In genomic region chr1:18792747-18793146, GRCh38 we compare ENCODE assay signal across 28 cellular contexts.
"Had no signal": no experiment of that assay in that cellular context is flagged by ENCODE, and none has a peak within 500 bp of the region (broad histone marks: within the 10 kb centered on the region; RNA-seq: fewer than 3 reads in every experiment).

No MANE protein-coding gene starts in this region.

- H3K9me3 ChIP-seq: testis, thyroid gland, transverse colon, upper lobe of right lung, uterus, vagina had no signal

- ATAC-seq: stimulated activated effector memory CD8-positive, alpha-beta T cell treated with anti-CD3 and anti-CD28 coated beads, Interleukin-12 subunit alpha, Interleukin-12 subunit beta, amount 100 ng/mL, for 72 hours; stimulated activated memory B cell treated with anti-CD40 and anti-IgM and Interleukin-4, amounts not matched to agents 10 μg/mL and 1 μg/mL and 100 μg/mL, for 72 hours; stimulated activated naive CD8-positive, alpha-beta T cell treated with anti-CD3 and anti-CD28 coated beads, Interleukin-15, amount 100 ng/mL, for 72 hours; stimulated activated naive CD8-positive, alpha-beta T cell treated with anti-CD3 and anti-CD28 coated beads, Interleukin-15, Interleukin-2, amounts not matched to agents 100 U/mL and 50 U/mL, for 24 hours had no signal

- H3K36me3 ChIP-seq: stomach, suprapubic skin, thoracic aorta, thyroid gland, tibial artery, transverse colon, upper lobe of left lung, upper lobe of right lung, uterus, vagina had no signal

- DNase-seq: stimulated activated CD4-positive, alpha-beta T cell treated with anti-CD3 and anti-CD28 coated beads, Interleukin-2, amount 100 ng/mL, for 48 hours; stimulated activated CD4-positive, alpha-beta T cell treated with anti-CD3 and anti-CD28 coated beads, Interleukin-4, amount 100 ng/mL, for 1 hour; stimulated activated CD4-positive, alpha-beta T cell treated with anti-CD3 and anti-CD28 coated beads, Interleukin-4, amount 100 ng/mL, for 24 hours; stimulated activated CD4-positive, alpha-beta T cell treated with anti-CD3 and anti-CD28 coated beads, Interleukin-4, amount 100 ng/mL, for 4 hours; stimulated activated CD8-positive, alpha-beta memory T cell treated with anti-CD3 and anti-CD28 coated beads, Interleukin-4, amount 100 ng/mL, for 48 hours; stimulated activated naive CD4-positive, alpha-beta T cell; stimulated activated naive CD4-positive, alpha-beta T cell treated with Interleukin-2 at 50 U/mL for 16 hours; stimulated activated naive CD8-positive, alpha-beta T cell treated with anti-CD3 and anti-CD28 coated beads, Interleukin-15, amount 100 ng/mL, for 72 hours; stimulated activated naive CD8-positive, alpha-beta T cell treated with anti-CD3 and anti-CD28 coated beads, Interleukin-15, Interleukin-2, amounts not matched to agents 100 U/mL and 50 U/mL, for 24 hours; stomach; substantia nigra; testis; thyroid gland; tibial artery; transverse colon; trophoblast cell; upper lobe of right lung; uterus had no signal

- H3K27ac Mint-ChIP-seq: stimulated activated memory B cell treated with anti-CD40 and anti-IgM and Interleukin-4, amounts not matched to agents 10 μg/mL and 1 μg/mL and 100 μg/mL, for 72 hours; stimulated activated naive CD8-positive, alpha-beta T cell treated with anti-CD3 and anti-CD28 coated beads, Interleukin-15, amount 100 ng/mL, for 72 hours; stimulated activated naive CD8-positive, alpha-beta T cell treated with anti-CD3 and anti-CD28 coated beads, Interleukin-15, Interleukin-2, amounts not matched to agents 100 ng/mL and 50 ng/mL, for 24 hours; type B pancreatic cell had no signal

- H3K36me3 Mint-ChIP-seq: stimulated activated effector memory CD8-positive, alpha-beta T cell treated with anti-CD3 and anti-CD28 coated beads, Interleukin-12 subunit alpha, Interleukin-12 subunit beta, amount 100 ng/mL, for 72 hours; stimulated activated memory B cell treated with anti-CD40 and anti-IgM and Interleukin-4, amounts not matched to agents 10 μg/mL and 1 μg/mL and 100 μg/mL, for 72 hours; type B pancreatic cell had no signal

- H3K4me3 Mint-ChIP-seq: stimulated activated effector memory CD8-positive, alpha-beta T cell treated with anti-CD3 and anti-CD28 coated beads, Interleukin-12 subunit alpha, Interleukin-12 subunit beta, amount 100 ng/mL, for 72 hours; stimulated activated memory B cell treated with anti-CD40 and anti-IgM and Interleukin-4, amounts not matched to agents 10 μg/mL and 1 μg/mL and 100 μg/mL, for 72 hours; stimulated activated naive CD8-positive, alpha-beta T cell treated with anti-CD3 and anti-CD28 coated beads, Interleukin-15, amount 100 ng/mL, for 72 hours; stimulated activated naive CD8-positive, alpha-beta T cell treated with anti-CD3 and anti-CD28 coated beads, Interleukin-15, Interleukin-2, amounts not matched to agents 100 ng/mL and 50 ng/mL, for 24 hours; type B pancreatic cell had no signal

- H3K9me3 Mint-ChIP-seq: stimulated activated effector memory CD8-positive, alpha-beta T cell treated with anti-CD3 and anti-CD28 coated beads, Interleukin-12 subunit alpha, Interleukin-12 subunit beta, amount 100 ng/mL, for 72 hours; stimulated activated naive CD8-positive, alpha-beta T cell treated with anti-CD3 and anti-CD28 coated beads, Interleukin-15, amount 100 ng/mL, for 72 hours; stimulated activated naive CD8-positive, alpha-beta T cell treated with anti-CD3 and anti-CD28 coated beads, Interleukin-15, Interleukin-2, amounts not matched to agents 100 ng/mL and 50 ng/mL, for 24 hours; type B pancreatic cell had no signal

- FAIRE-seq: urothelium cell line had no signal

- H3K27me3 ChIP-seq: testis, thyroid gland, tibial nerve, upper lobe of left lung, vagina had no signal

- H3K27ac ChIP-seq: stomach, suprapubic skin, testis, thoracic aorta, thyroid gland, tibial artery, tibial nerve, transverse colon, upper lobe of left lung, upper lobe of right lung, uterus, vagina had no signal

- H3K4me1 Mint-ChIP-seq: stimulated activated effector memory CD8-positive, alpha-beta T cell treated with anti-CD3 and anti-CD28 coated beads, Interleukin-12 subunit alpha, Interleukin-12 subunit beta, amount 100 ng/mL, for 72 hours; stimulated activated memory B cell treated with anti-CD40 and anti-IgM and Interleukin-4, amounts not matched to agents 10 μg/mL and 1 μg/mL and 100 μg/mL, for 72 hours; stimulated activated naive CD8-positive, alpha-beta T cell treated with anti-CD3 and anti-CD28 coated beads, Interleukin-15, amount 100 ng/mL, for 72 hours had no signal

- H3K4me1 ChIP-seq: stomach, suprapubic skin, testis, thyroid gland, tibial artery, tibial nerve, transverse colon, upper lobe of left lung, upper lobe of right lung, uterus, vagina had no signal

- H3K4me3 ChIP-seq: stomach, suprapubic skin, testis, thoracic aorta, thyroid gland, tibial artery, tibial nerve, transverse colon, upper lobe of left lung, upper lobe of right lung, uterus, vagina had no signal
